ENCODE assay signal across 8 cellular contexts in the genomic region with DNA sequence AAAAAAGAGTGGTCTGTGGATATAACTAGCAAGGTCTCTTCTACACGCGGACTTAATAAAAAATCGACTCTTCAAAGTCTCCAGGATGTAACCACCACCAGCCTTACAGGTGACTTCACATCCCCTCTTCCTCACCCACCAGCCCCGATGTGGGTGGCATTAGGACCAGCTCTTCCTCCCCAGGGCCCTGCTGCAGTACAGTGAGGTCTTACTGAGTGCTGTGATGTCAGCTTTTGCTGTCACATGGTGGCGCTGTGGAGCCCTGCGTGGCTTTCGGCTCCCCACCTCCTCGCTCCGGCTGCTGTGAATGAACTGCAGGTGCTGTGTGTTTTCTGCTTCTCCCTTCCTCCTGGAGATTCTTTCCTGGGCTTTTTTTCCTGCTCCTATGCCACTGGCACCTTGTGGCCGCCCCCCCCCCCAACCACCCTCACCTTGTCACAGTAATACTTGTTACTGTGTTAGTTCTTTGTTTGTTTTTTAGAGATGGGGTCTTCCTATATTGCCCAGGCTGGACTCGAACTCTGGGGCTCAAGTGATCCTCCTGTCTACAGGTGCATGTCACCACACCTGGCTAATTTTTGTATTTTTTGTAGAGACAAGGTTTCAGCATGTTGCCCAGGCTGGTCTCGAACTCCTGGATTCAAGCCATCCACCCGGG. TPM values are rescaled to one million over a fixed set of nuclear protein-coding genes. Genes with fewer than 3 reads are reported as not detected.
A peak's percentile ranks its signal among the peaks of the same experiment; 100 is the strongest.
DNase-seq lines count a peak whose midpoint lies in the region; ATAC-seq and TF ChIP-seq lines count a peak whose summit lies in the region.

No MANE protein-coding gene starts in this region.

- DNase-seq in HuH-7.5 (ENCODE audit: low spot score) (peak; percentile 73), NOMO-1 treated with dmso at 0.1 percent for 144 hours (lab: John Stamatoyannopoulos, UW; ENCODE audit: unreplicated experiment) (peak; percentile 80), mesothelial cell of epicardium (ENCODE audit: low spot score in 2 of 2, unreplicated experiment in 2 of 2) (peak; percentile 80 to 90)
- DNase-seq in activated CD8-positive, alpha-beta memory T cell treated with anti-CD3 and anti-CD28 coated beads for 24 hours = peak; percentile 93
- DNase-seq in effector memory CD4-positive, alpha-beta T cell = peak; percentile 55 to 72 (median 68)
- peak; percentile 69 to 80 for DNase-seq in stimulated activated CD8-positive, alpha-beta memory T cell treated with anti-CD3 and anti-CD28 coated beads, Interleukin-4, amount 100 ng/mL, for 1 hour (ENCODE audit: low read depth in 2 of 2, low spot score in 1 of 2)

- H3K36me3 Mint-ChIP-seq in mesothelial cell of epicardium = no peaks in the 10 kb centered on the region

- ATAC-seq in GM19035 (IDR thresholded peaks at IDR 0.05; ENCODE audit: unreplicated experiment) = no peak

- H3K9me3 Mint-ChIP-seq in mesothelial cell of epicardium = no peaks in the 10 kb centered on the region

- H3K27me3 Mint-ChIP-seq in mesothelial cell of epicardium (ENCODE audit: low read depth) = peaks cover 28% of the 10 kb centered on the region

- H3K36me3 ChIP-seq in effector memory CD4-positive, alpha-beta T cell (ENCODE audit: control insufficient read depth, insufficient read depth, low read length) = no peaks in the 10 kb centered on the region

- peaks cover 5% of the 10 kb centered on the region for H3K27me3 ChIP-seq in effector memory CD4-positive, alpha-beta T cell (replicated peaks; ENCODE audit: control insufficient read depth, insufficient read depth, low read length, poor library complexity, severe bottlenecking)

- H3K4me3 Mint-ChIP-seq in mesothelial cell of epicardium = no peak overlapping the region

- H3K4me1 ChIP-seq in effector memory CD4-positive, alpha-beta T cell (ENCODE audit: control insufficient read depth, insufficient read depth, low read length, poor library complexity, severe bottlenecking) = peaks cover 3% of the 10 kb centered on the region

- H3K4me3 ChIP-seq in effector memory CD4-positive, alpha-beta T cell (ENCODE audit: insufficient read depth, low read depth, low read length, poor library complexity, severe bottlenecking) = no peak overlapping the region

- H3K9me3 ChIP-seq in effector memory CD4-positive, alpha-beta T cell (ENCODE audit: control insufficient read depth, low read length) = no peaks in the 10 kb centered on the region

- no peak overlapping the region for H3K27ac ChIP-seq in effector memory CD4-positive, alpha-beta T cell (ENCODE audit: insufficient read depth, low read length, poor library complexity, severe bottlenecking)

- peak overlapping the region; percentile 88 for H3K27ac Mint-ChIP-seq in mesothelial cell of epicardium

- peaks cover 5% of the 10 kb centered on the region for H3K4me1 Mint-ChIP-seq in mesothelial cell of epicardium

- peak; percentile 96 for TF ChIP-seq CTCF in GM12872 (IDR thresholded peaks at IDR 0.05; ENCODE audit: insufficient read depth, low read depth, low read length)
- peak; percentile 61 for TF ChIP-seq CTCF in mesothelial cell of epicardium (IDR thresholded peaks at IDR 0.05; ENCODE audit: unreplicated experiment)

RNA-seq across cellular contexts. Expression of a gene that starts 15.8 kb away (rescaled TPM):
- 49.3 to 59.1 TPM (median 50.4 TPM) in 3 replicates for total RNA-seq in mesothelial cell of epicardium
